Comparison of ENCODE assay signal across 34 cellular contexts in the genomic region with DNA sequence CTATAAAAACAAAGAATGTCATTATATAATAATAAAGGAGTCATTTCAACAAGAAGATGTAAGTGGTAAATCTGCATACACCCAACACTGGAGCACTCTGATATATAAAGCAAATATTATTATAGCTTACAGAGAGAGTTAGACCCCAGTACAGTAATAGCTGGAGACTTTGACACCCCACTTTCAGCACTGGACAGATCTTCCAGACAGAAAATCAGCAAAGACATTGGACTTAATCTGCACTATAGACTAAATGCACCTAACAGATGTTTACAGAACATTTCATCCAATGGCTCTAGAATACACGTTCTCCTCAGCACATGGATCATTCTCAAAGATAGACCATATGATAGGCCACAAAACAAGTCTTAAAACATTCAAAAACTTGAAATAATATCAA. TPM values are rescaled to one million over a fixed set of nuclear protein-coding genes. Genes with fewer than 3 reads are reported as not detected.
"Had no signal": no experiment of that assay in that cellular context is flagged by ENCODE, and none has a peak within 500 bp of the region (broad histone marks: within the 10 kb centered on the region; RNA-seq: fewer than 3 reads in every experiment).

No MANE protein-coding gene starts in this region.

- H3K9ac ChIP-seq: parathyroid adenoma had no signal

- H3K4me2 ChIP-seq: smooth muscle cell had no signal

- H3K79me2 ChIP-seq: parathyroid adenoma had no signal

- H3K4me3 Mint-ChIP-seq: immature natural killer cell; mesothelial cell of epicardium; naive B cell; natural killer cell treated with Interleukin-12 subunit alpha and Interleukin-12 subunit beta and Interleukin-15 and Interleukin-18, amount 100 ng/mL, for 72 hours; neural crest cell; stimulated activated naive CD8-positive, alpha-beta T cell treated with anti-CD3 and anti-CD28 coated beads, Interleukin-15, amount 100 ng/mL, for 72 hours had no signal

- DNase-seq: dermis blood vessel endothelial cell; effector memory CD4-positive, alpha-beta T cell; esophagus squamous epithelium; foreskin melanocyte; hypothalamus; immature natural killer cell; islet precursor cell; kidney glomerular epithelial cell; left colon; mesenchymal stem cell; mucosa of descending colon; naive B cell; stimulated activated CD4-positive, alpha-beta T cell treated with anti-CD3 and anti-CD28 coated beads, Interleukin-12 subunit alpha, Interleukin-12 subunit beta, amount 100 ng/mL, for 4 hours; stimulated activated CD4-positive, alpha-beta T cell treated with anti-CD3 and anti-CD28 coated beads, Interleukin-1b, Interleukin-23, amount 100 ng/mL, for 48 hours; stimulated activated CD4-positive, alpha-beta T cell treated with anti-CD3 and anti-CD28 coated beads, Interleukin-4, amount 100 ng/mL, for 1 hour; stimulated activated CD8-positive, alpha-beta memory T cell treated with anti-CD3 and anti-CD28 coated beads, Interleukin-4, amount 100 ng/mL, for 48 hours; stimulated activated naive CD4-positive, alpha-beta T cell; stimulated activated naive CD8-positive, alpha-beta T cell treated with anti-CD3 and anti-CD28 coated beads, Interleukin-15, amount 100 ng/mL, for 72 hours; transverse colon; upper lobe of right lung; uterus had no signal

- ATAC-seq: left colon; mucosa of descending colon; natural killer cell treated with Interleukin-12 subunit alpha and Interleukin-12 subunit beta and Interleukin-15 and Interleukin-18, amount 100 ng/mL, for 72 hours; sciatic nerve; stimulated activated naive CD8-positive, alpha-beta T cell treated with anti-CD3 and anti-CD28 coated beads, Interleukin-15, amount 100 ng/mL, for 72 hours; upper lobe of right lung had no signal

- H3K27me3 Mint-ChIP-seq: progenitor cell of endocrine pancreas; stimulated activated naive CD8-positive, alpha-beta T cell treated with anti-CD3 and anti-CD28 coated beads, Interleukin-15, amount 100 ng/mL, for 72 hours had no signal

- H3K4me3 ChIP-seq: coronary artery, esophagus squamous epithelium, mucosa of descending colon, smooth muscle cell, suprapubic skin, transverse colon, upper lobe of right lung, uterus had no signal

- H3K27me3 ChIP-seq: esophagus squamous epithelium, suprapubic skin, transverse colon, upper lobe of right lung, uterus had no signal

- H3K36me3 Mint-ChIP-seq: mesothelial cell of epicardium had no signal

- H3K9me3 ChIP-seq: mucosa of descending colon, neutrophil, suprapubic skin, transverse colon had no signal

- H3K4me1 ChIP-seq: esophagus squamous epithelium, parathyroid adenoma, suprapubic skin, transverse colon, upper lobe of right lung, uterus had no signal

- H3K27ac Mint-ChIP-seq: immature natural killer cell; mesothelial cell of epicardium; natural killer cell treated with Interleukin-12 subunit alpha and Interleukin-12 subunit beta and Interleukin-15 and Interleukin-18, amount 100 ng/mL, for 72 hours; progenitor cell of endocrine pancreas; stimulated activated naive CD8-positive, alpha-beta T cell treated with anti-CD3 and anti-CD28 coated beads, Interleukin-15, amount 100 ng/mL, for 72 hours had no signal

- H3K36me3 ChIP-seq: esophagus squamous epithelium, neutrophil, suprapubic skin, transverse colon, upper lobe of right lung, uterus had no signal

- H3K4me1 Mint-ChIP-seq: immature natural killer cell; naive B cell; neural crest cell; stimulated activated naive CD8-positive, alpha-beta T cell treated with anti-CD3 and anti-CD28 coated beads, Interleukin-15, amount 100 ng/mL, for 72 hours had no signal

- H3K27ac ChIP-seq: coronary artery, esophagus squamous epithelium, neutrophil, parathyroid adenoma, suprapubic skin, transverse colon, upper lobe of right lung, uterus had no signal

- H2AFZ ChIP-seq: parathyroid adenoma had no signal

RNA-seq across cellular contexts. Expression of gene KCNH1, which starts 20.0 kb away (rescaled TPM):
- total RNA-seq: endothelial cell of umbilical vein; lower leg skin; lung microvascular endothelial cell; natural killer cell treated with Interleukin-12 subunit alpha and Interleukin-12 subunit beta and Interleukin-15 and Interleukin-18, amount 100 ng/mL, for 72 hours; upper lobe of right lung had no signal
- polyA plus RNA-seq: endothelial cell of umbilical vein, immature natural killer cell had no signal
